ENCODE assay signal across 26 cellular contexts in genomic region chr16:72977127-72977526, GRCh38.
DNase-seq lines count a peak whose midpoint lies in the region; ATAC-seq, FAIRE-seq and TF ChIP-seq lines count a peak whose summit lies in the region.
"Had no signal": no experiment of that assay in that cellular context is flagged by ENCODE, and none has a peak within 500 bp of the region (broad histone marks: within the 10 kb centered on the region; RNA-seq: fewer than 3 reads in every experiment).

No MANE protein-coding gene starts in this region.

- no peaks in the 10 kb centered on the region for H3K36me3 Mint-ChIP-seq in progenitor cell of endocrine pancreas (ENCODE audit: insufficient read depth)
- H3K36me3 Mint-ChIP-seq in activated naive CD4-positive, alpha-beta T cell treated with anti-CD3 and anti-CD28 coated beads for 36 hours (ENCODE audit: low read depth) = no peaks in the 10 kb centered on the region

- no peak overlapping the region for H3K4me3 Mint-ChIP-seq in progenitor cell of endocrine pancreas (ENCODE audit: low read depth)
- H3K4me3 Mint-ChIP-seq in activated naive CD4-positive, alpha-beta T cell treated with anti-CD3 and anti-CD28 coated beads for 36 hours = no peak overlapping the region
- H3K4me3 Mint-ChIP-seq: H9, HFFc6 had no signal

- H3K9ac ChIP-seq in BLaER1 treated with 17β-estradiol and CSF1 and Interleukin-3, amounts not matched to agents 10 nM and 100 nM = no peak overlapping the region
- no peak overlapping the region for H3K9ac ChIP-seq in GM12878 (ENCODE audit: control insufficient read depth, insufficient read depth, low read length)

- H3K9me3 ChIP-seq in BLaER1 treated with 17β-estradiol and CSF1 and Interleukin-3, amounts not matched to agents 10 nM and 100 nM (replicated peaks in 1 of 11) = 0 out of 22 replicates have a peak, but pooled peaks cover 0 to 3% (median 0%) of the 10 kb centered on the region in 11 experiments
- no peaks in the 10 kb centered on the region for H3K9me3 ChIP-seq in GM12878 (replicated peaks; ENCODE audit: control insufficient read depth, insufficient read depth, low read length)
- no peaks in the 10 kb centered on the region for H3K9me3 ChIP-seq in right lobe of liver
- H3K9me3 ChIP-seq in A673 (ENCODE audit: low read depth, low read length, poor library complexity, severe bottlenecking) = no peaks in the 10 kb centered on the region
- H3K9me3 ChIP-seq: SJCRH30 had no signal

- BruUV-seq in GM12878 (replicated peaks; lab: Mats Ljungman, UMichigan) (no TSS peak), A673 (replicated peaks; lab: Mats Ljungman, UMichigan) (no TSS peak)

- no peaks in the 10 kb centered on the region for H3K79me2 ChIP-seq in GM12878 (ENCODE audit: control insufficient read depth, insufficient read depth, low read length)

- no peak for FAIRE-seq in GM12878 (lab: Jason Lieb, UNC)
- FAIRE-seq: D721Med, RCC 7860 had no signal

- DNase-seq in GM12878 (ENCODE audit: low read depth, low spot score) (no peak), right lobe of liver (no peak), progenitor cell of endocrine pancreas (ENCODE audit: low spot score, unreplicated experiment) (no peak), NCI-H2107 (lab: John Stamatoyannopoulos, UW) (no peak), A673 (ENCODE audit: low spot score) (no peak)
- no peak for DNase-seq in activated naive CD4-positive, alpha-beta T cell treated with anti-CD3 and anti-CD28 coated beads for 36 hours
- DNase-seq: 8988T, AML-193, DMS53, GDM1, H9, HFFc6, KG1, NCI-H1092 treated with DMSO at 0.1 percent for 48 hours, NCI-H1436 treated with DMSO at 0.1 percent for 48 hours, NCI-H2029, NCI-H2171, NCI-H345, NCI-H524 treated with DMSO at 0.1 percent for 48 hours, NCI-H82, SJCRH30 had no signal

- intact Hi-C loops in GM12878 (cut with micrococcal nuclease; ENCODE audit: unreplicated experiment) = no loop called here
- intact Hi-C loops in right lobe of liver (cut with DNase I) = no loop called here
- intact Hi-C loops in activated naive CD4-positive, alpha-beta T cell treated with anti-CD3 and anti-CD28 coated beads for 36 hours (cut with micrococcal nuclease) = no loop called here
- intact Hi-C loops in A673 (cut with micrococcal nuclease; ENCODE audit: unreplicated experiment) = no loop called here

- H3K27ac Mint-ChIP-seq in progenitor cell of endocrine pancreas = peak overlapping the region; percentile 41
- no peak overlapping the region for H3K27ac Mint-ChIP-seq in activated naive CD4-positive, alpha-beta T cell treated with anti-CD3 and anti-CD28 coated beads for 36 hours
- H3K27ac Mint-ChIP-seq: HFFc6 had no signal

- TF ChIP-seq RAD21 in GM12878 (IDR thresholded peaks at IDR 0.05; ENCODE audit: insufficient read depth, low read depth, low read length) = no peak

- CTCF ChIA-PET in GM12878 (lab: Yijun Ruan, JAX) = no interaction called here
- CTCF ChIA-PET in activated naive CD4-positive, alpha-beta T cell treated with anti-CD3 and anti-CD28 coated beads for 36 hours (lab: Charles Lee) = no interaction called here
- CTCF ChIA-PET in A673 (lab: Charles Lee) = no interaction called here

- no peak for TF ChIP-seq POLR2A in GM12878 (IDR thresholded peaks at IDR 0.05; ENCODE audit: low read depth, low read length)
- no peak for TF ChIP-seq POLR2A in right lobe of liver (IDR thresholded peaks at IDR 0.05)

- TF ChIP-seq CTCF in GM12878 (IDR thresholded peaks at IDR 0.05 in 2 of 3, conservative IDR thresholded peaks at IDR 0.05 in 1 of 3; ENCODE audit: control insufficient read depth in 2 of 3, extremely low read depth in 1 of 3, insufficient read depth in 1 of 3, low read depth in 3 of 3, low read length in 3 of 3) (no peak), right lobe of liver (IDR thresholded peaks at IDR 0.05) (no peak), progenitor cell of endocrine pancreas (IDR thresholded peaks at IDR 0.05; ENCODE audit: unreplicated experiment) (no peak), A673 (conservative IDR thresholded peaks at IDR 0.05; ENCODE audit: low read depth, low read length) (no peak)

- SMC1A ChIA-PET in GM12878 (lab: Charles Lee; ENCODE audit: uncharacterized antibody, unreplicated experiment) = no interaction called here

- no peak overlapping the region for H2AFZ ChIP-seq in GM12878 (ENCODE audit: control insufficient read depth, low read depth, low read length)

- H3K4me2 ChIP-seq in BLaER1 treated with 17β-estradiol and CSF1 and Interleukin-3, amounts not matched to agents 10 nM and 100 nM = peak overlapping the region in 7 of 11 experiments; percentile 68 to 93 (median 79); a peak in 12 of 22 replicates
- H3K4me2 ChIP-seq in GM12878 (ENCODE audit: control insufficient read depth, insufficient read depth) = no peak overlapping the region

- in situ Hi-C loops in GM12878 (cut with MboI) = no loop called here

- peaks cover 15 to 55% (median 26%) of the 10 kb centered on the region in 10 experiments for H3K4me1 ChIP-seq in BLaER1 treated with 17β-estradiol and CSF1 and Interleukin-3, amounts not matched to agents 10 nM and 100 nM
- H3K4me1 ChIP-seq in GM12878 (ENCODE audit: control insufficient read depth, insufficient read depth, low read length) (no peaks in the 10 kb centered on the region), right lobe of liver (peaks cover 0 to 47% (median 19%) of the 10 kb centered on the region in 4 donors), A673 (ENCODE audit: insufficient read depth, low read length, poor library complexity, severe bottlenecking) (peaks cover 40% of the 10 kb centered on the region)
- H3K4me1 ChIP-seq: SJCRH30 had no signal

- no peak for TF ChIP-seq EP300 in GM12878 (IDR thresholded peaks at IDR 0.05; ENCODE audit: borderline replicate concordance in 1 of 2, control insufficient read depth in 1 of 2, low read depth in 2 of 2, low read length in 2 of 2)

- WGBS in GM12878 (ENCODE audit: insufficient coverage, insufficient replicate concordance, low lambda C conversion rate, missing lambda C conversion rate) = 82% methylated on average over 7 of the region's 7 CpGs
- WGBS in right lobe of liver (ENCODE audit: insufficient coverage, low coverage, low lambda C conversion rate, missing lambda C conversion rate) = 77% methylated on average over 7 of the region's 7 CpGs

- no peaks in the 10 kb centered on the region for H3K27me3 Mint-ChIP-seq in progenitor cell of endocrine pancreas
- no peaks in the 10 kb centered on the region for H3K27me3 Mint-ChIP-seq in activated naive CD4-positive, alpha-beta T cell treated with anti-CD3 and anti-CD28 coated beads for 36 hours (ENCODE audit: low read depth)

- RAD21 ChIA-PET in GM12878 (lab: Charles Lee; ENCODE audit: unreplicated experiment) = no interaction called here

- peaks cover 0 to 10% (median 0%) of the 10 kb centered on the region in 11 experiments; a peak in 2 of 22 replicates for H3K36me3 ChIP-seq in BLaER1 treated with 17β-estradiol and CSF1 and Interleukin-3, amounts not matched to agents 10 nM and 100 nM
- no peaks in the 10 kb centered on the region for H3K36me3 ChIP-seq in GM12878 (ENCODE audit: control insufficient read depth in 2 of 2, insufficient read depth in 2 of 2, low read length in 1 of 2)
- no peaks in the 10 kb centered on the region for H3K36me3 ChIP-seq in right lobe of liver
- H3K36me3 ChIP-seq in A673 (ENCODE audit: insufficient read depth, low read length, poor library complexity, severe bottlenecking) = no peaks in the 10 kb centered on the region
- H3K36me3 ChIP-seq: SJCRH30 had no signal

- H4K20me1 ChIP-seq in BLaER1 treated with 17β-estradiol and CSF1 and Interleukin-3, amounts not matched to agents 10 nM and 100 nM = peaks cover 0 to 100% (median 0%) of the 10 kb centered on the region in 11 experiments; a peak in 7 of 22 replicates
- no peaks in the 10 kb centered on the region; the same call in 1 of the 2 replicates for H4K20me1 ChIP-seq in GM12878 (ENCODE audit: control insufficient read depth, insufficient read depth)

- H3K4me1 Mint-ChIP-seq in progenitor cell of endocrine pancreas (ENCODE audit: low read depth) = peaks cover 42% of the 10 kb centered on the region
- no peaks in the 10 kb centered on the region for H3K4me1 Mint-ChIP-seq in activated naive CD4-positive, alpha-beta T cell treated with anti-CD3 and anti-CD28 coated beads for 36 hours (ENCODE audit: low read depth)
- H3K4me1 Mint-ChIP-seq: H9 had no signal

- H3K9me3 Mint-ChIP-seq in progenitor cell of endocrine pancreas (ENCODE audit: low read depth) = no peaks in the 10 kb centered on the region
- no peaks in the 10 kb centered on the region for H3K9me3 Mint-ChIP-seq in activated naive CD4-positive, alpha-beta T cell treated with anti-CD3 and anti-CD28 coated beads for 36 hours
- H3K9me3 Mint-ChIP-seq: H9, HFFc6 had no signal

- no peak overlapping the region for H3K4me3 ChIP-seq in BLaER1 treated with 17β-estradiol and CSF1 and Interleukin-3, amounts not matched to agents 10 nM and 100 nM
- H3K4me3 ChIP-seq in GM12878 (no peak overlapping the region), right lobe of liver (no peak overlapping the region), A673 (ENCODE audit: low read depth, low read length, poor library complexity, severe bottlenecking) (no peak overlapping the region)
- H3K4me3 ChIP-seq: SJCRH30 had no signal

- ATAC-seq in GM12878 (no peak), right lobe of liver (no peak), HG02970 (IDR thresholded peaks at IDR 0.05; ENCODE audit: low FRiP score, unreplicated experiment) (no peak)

- H3K27ac ChIP-seq in BLaER1 treated with 17β-estradiol and CSF1 and Interleukin-3, amounts not matched to agents 10 nM and 100 nM = no peak overlapping the region
- no peak overlapping the region for H3K27ac ChIP-seq in GM12878 (ENCODE audit: control insufficient read depth, insufficient read depth)
- H3K27ac ChIP-seq in right lobe of liver = peak overlapping the region; percentile 51 to 86 (median 74)
- no peak overlapping the region for H3K27ac ChIP-seq in A673 (ENCODE audit: low read depth, low read length, poor library complexity, severe bottlenecking)
- H3K27ac ChIP-seq: C4-2B, SJCRH30 had no signal

- POLR2A ChIA-PET in GM12878 (lab: Charles Lee) = no interaction called here
- POLR2A ChIA-PET in A673 (lab: Charles Lee; ENCODE audit: low non-redundant PET) = interaction anchor here (0.6 kb wide), 1 partner anchor 195 kb away, joined by 3 read pairs; no protein-coding TSS in a partner anchor

- H3K27me3 ChIP-seq in BLaER1 treated with 17β-estradiol and CSF1 and Interleukin-3, amounts not matched to agents 10 nM and 100 nM = no peaks in the 10 kb centered on the region
- H3K27me3 ChIP-seq in GM12878 (replicated peaks in 1 of 2; ENCODE audit: control insufficient read depth in 2 of 2, insufficient read depth in 2 of 2, low read length in 1 of 2) (no peaks in the 10 kb centered on the region), right lobe of liver (no peaks in the 10 kb centered on the region), A673 (replicated peaks; ENCODE audit: insufficient read depth, low read depth, low read length, poor library complexity) (no peaks in the 10 kb centered on the region)
- H3K27me3 ChIP-seq: SJCRH30 had no signal

TF ChIP-seq in GM12878, 131 proteins besides CTCF, POLR2A, EP300 and RAD21:
- TF ChIP-seq SPI1 (IDR thresholded peaks at IDR 0.05; ENCODE audit: borderline replicate concordance, insufficient read depth, low read depth, low read length) = peak; percentile 43; the same call in 1 of the 2 replicates
- no peak for TF ChIP-seq HDAC2 (IDR thresholded peaks at IDR 0.05)

Comparison
In these comparisons a context has a peak if more than half of its experiments do, and no peak if none do; other contexts are left out.
1. H3K27ac ChIP-seq: peak in right lobe of liver (3 of 3); none in BLaER1 treated with 17β-estradiol and CSF1 and Interleukin-3, amounts not matched to agents 10 nM and 100 nM (0 of 11), GM12878 (single experiment) and A673 (single experiment).